In genomic region chr21:38807481-38807880, GRCh38 we compare ENCODE assay signal across 8 cellular contexts. TPM values are rescaled to one million over a fixed set of nuclear protein-coding genes. Genes with fewer than 3 reads are reported as not detected.
DNase-seq lines count a peak whose midpoint lies in the region; ATAC-seq and TF ChIP-seq lines count a peak whose summit lies in the region.

No MANE protein-coding gene starts in this region.

- H3K4me1 ChIP-seq in HUES48 (ENCODE audit: control insufficient read depth, insufficient read depth, low read length), result peaks cover 57% of the 10 kb centered on the region
- peaks cover 31 to 33% of the 10 kb centered on the region in 2 experiments for H3K4me1 ChIP-seq in SK-N-SH (ENCODE audit: control insufficient read depth in 1 of 2, insufficient read depth in 2 of 2, low read depth in 1 of 2, low read length in 1 of 2)

- TF ChIP-seq RAD21 in SK-N-SH (IDR thresholded peaks at IDR 0.05; ENCODE audit: low read length), result no peak

- H3K9me2 ChIP-seq in SK-N-SH, result no peaks in the 10 kb centered on the region

- H3F3A ChIP-seq in SK-N-SH (replicated peaks; ENCODE audit: insufficient read depth), result peaks cover 24% of the 10 kb centered on the region

- H3K79me2 ChIP-seq in SK-N-SH (ENCODE audit: insufficient read depth), result peaks cover 66% of the 10 kb centered on the region

- peaks cover 26% of the 10 kb centered on the region for H4K20me1 ChIP-seq in SK-N-SH (ENCODE audit: insufficient read depth)

- ATAC-seq in HG03378 (IDR thresholded peaks at IDR 0.05; ENCODE audit: unreplicated experiment) (no peak), HG03565 (IDR thresholded peaks at IDR 0.05; ENCODE audit: unreplicated experiment) (no peak)

- TF ChIP-seq EP300 in SK-N-SH (IDR thresholded peaks at IDR 0.05; ENCODE audit: borderline replicate concordance in 1 of 2, low read depth in 1 of 2, low read length in 1 of 2), result peak in 1 of 2 experiments; percentile 42; a peak in 1 of 4 replicates

- H3K36me3 ChIP-seq in HUES48 (ENCODE audit: control insufficient read depth, insufficient read depth, low read length), result peaks cover 26% of the 10 kb centered on the region
- H3K36me3 ChIP-seq in SK-N-SH (replicated peaks in 1 of 2; ENCODE audit: control insufficient read depth in 1 of 2, insufficient read depth in 2 of 2, low read length in 1 of 2), result peaks cover 15 to 27% of the 10 kb centered on the region in 2 experiments
- H3K36me3 ChIP-seq in WERI-Rb-1, result peaks cover 6% of the 10 kb centered on the region

- H2AFZ ChIP-seq in SK-N-SH (ENCODE audit: low read depth), result no peak overlapping the region

- H3K27me3 ChIP-seq in HUES48 (ENCODE audit: control insufficient read depth, insufficient read depth, low read length), result peaks cover 9% of the 10 kb centered on the region
- no peaks in the 10 kb centered on the region for H3K27me3 ChIP-seq in SK-N-SH (ENCODE audit: insufficient read depth)
- no peaks in the 10 kb centered on the region for H3K27me3 ChIP-seq in WERI-Rb-1 (ENCODE audit: insufficient read depth, low read depth, severe bottlenecking)

- 19% methylated on average over 1 of the region's 1 CpG for WGBS in SK-N-SH (ENCODE audit: low lambda C conversion rate)

- DNase-seq in SK-N-SH (peak; percentile 40), fibroblast of the aortic adventitia (ENCODE audit: low read depth) (peak; percentile 47), WERI-Rb-1 (no peak)
- no peak for DNase-seq in central memory CD4-positive, alpha-beta T cell

- H3K4me2 ChIP-seq in SK-N-SH, result peak overlapping the region; percentile 79

- CTCF ChIA-PET in SK-N-SH (lab: Yijun Ruan, JAX), result interaction anchor here (0.8 to 2.6 kb wide), 13 partner anchors 12 to 330 kb away, joined by 3 to 15 read pairs (median 3); no protein-coding TSS in a partner anchor

- H3K27ac ChIP-seq in HUES48 (ENCODE audit: low read depth, low read length), result peak overlapping the region; percentile 27
- H3K27ac ChIP-seq in SK-N-SH (ENCODE audit: low read depth in 2 of 2, low read length in 1 of 2), result peak overlapping the region; percentile 62 to 95
- H3K27ac ChIP-seq in skin epidermis, result peak overlapping the region in 20 of 21 experiments; percentile 19 to 100 (median 98)
- H3K27ac ChIP-seq in WERI-Rb-1, result no peak overlapping the region

- TF ChIP-seq CTCF in SK-N-SH (IDR thresholded peaks at IDR 0.05) (no peak), fibroblast of the aortic adventitia (IDR thresholded peaks at IDR 0.05; ENCODE audit: insufficient read depth, low read length) (no peak), WERI-Rb-1 (IDR thresholded peaks at IDR 0.05; ENCODE audit: low read depth, low read length) (no peak)

- H3K9ac ChIP-seq in HUES48 (ENCODE audit: low read depth, low read length), result peak overlapping the region; percentile 67; the same call in 1 of the 2 replicates
- H3K9ac ChIP-seq in SK-N-SH, result peak overlapping the region; percentile 94

- H3K4me3 ChIP-seq in HUES48 (ENCODE audit: low read depth, low read length) (peak overlapping the region; percentile 83), SK-N-SH (ENCODE audit: low read depth in 2 of 2, low read length in 1 of 2) (peak overlapping the region; percentile 68 to 86), fibroblast of the aortic adventitia (ENCODE audit: low read depth, low read length) (peak overlapping the region; percentile 88), skin epidermis (peak overlapping the region; percentile 72 to 97 (median 87)), WERI-Rb-1 (ENCODE audit: low read depth, low read length) (no peak overlapping the region)

- POLR2A ChIA-PET in SK-N-SH (lab: Yijun Ruan, JAX), result interaction anchor here (0.5 to 2.4 kb wide), 10 partner anchors 13 to 330 kb away, joined by 3 to 13 read pairs (median 6); no protein-coding TSS in a partner anchor

- no peaks in the 10 kb centered on the region for H3K9me3 ChIP-seq in HUES48 (ENCODE audit: control insufficient read depth, insufficient read depth, low read length)
- no peaks in the 10 kb centered on the region for H3K9me3 ChIP-seq in SK-N-SH
- no peaks in the 10 kb centered on the region for H3K9me3 ChIP-seq in WERI-Rb-1 (ENCODE audit: severe bottlenecking)

TF ChIP-seq in SK-N-SH, 30 proteins besides CTCF, POLR2A, EP300 and RAD21:
- peak; percentile 35; the same call in 1 of the 2 replicates for TF ChIP-seq FOXJ3 (CRISPR knock-in tag; IDR thresholded peaks at IDR 0.05)
- no peak for TF ChIP-seq POLR2AphosphoS5 (IDR thresholded peaks at IDR 0.05; ENCODE audit: low read depth, low read length)
- TF ChIP-seq RCOR1 (IDR thresholded peaks at IDR 0.05; ENCODE audit: low read length), result peak; percentile 44; the same call in 1 of the 2 replicates
- no peak for TF ChIP-seq MAX (IDR thresholded peaks at IDR 0.05; ENCODE audit: low read depth)
- no peak for TF ChIP-seq EZH2phosphoT487 (IDR thresholded peaks at IDR 0.05; ENCODE audit: borderline replicate concordance, low read depth)
- TF ChIP-seq PBX3 (IDR thresholded peaks at IDR 0.05), result no peak

RNA-seq across cellular contexts. Expression of gene ETS2, which starts 1.8 kb away (rescaled TPM):
- 14.2 and 16.3 TPM in 2 replicates for polyA plus RNA-seq in SK-N-SH (2012; rRNA removed)
- 11.4 and 13.6 TPM in 2 replicates for polyA plus RNA-seq in SK-N-SH (2012; cell fraction: cytosol; rRNA removed)
- polyA plus RNA-seq in SK-N-SH (2012; cell fraction: nucleus; rRNA removed), result 26.5 and 30.4 TPM in 2 replicates
- 7.5 and 62.6 TPM in 2 replicates for total RNA-seq in fibroblast of the aortic adventitia (ENCODE audit: low replicate concordance)

Comparison
In these comparisons a context has a peak if more than half of its experiments do, and no peak if none do; other contexts are left out.
1. DNase-seq: peak in SK-N-SH (single experiment) and fibroblast of the aortic adventitia (single experiment); none in WERI-Rb-1 (single experiment) and central memory CD4-positive, alpha-beta T cell (single experiment).